1 cellular context compared by ENCODE assay signal in genomic region chr3:37892917-37893595, GRCh38.
TF ChIP-seq lines count a peak whose summit lies in the region.

No MANE protein-coding gene starts in this region.

TF ChIP-seq in HepG2, 621 proteins besides CTCF, POLR2A, EP300 and RAD21 (continued from another document and continues in another):
- TF ChIP-seq ZNF318 (CRISPR knock-in tag; IDR thresholded peaks at IDR 0.05), result no peak
- TF ChIP-seq, protein P1, sequence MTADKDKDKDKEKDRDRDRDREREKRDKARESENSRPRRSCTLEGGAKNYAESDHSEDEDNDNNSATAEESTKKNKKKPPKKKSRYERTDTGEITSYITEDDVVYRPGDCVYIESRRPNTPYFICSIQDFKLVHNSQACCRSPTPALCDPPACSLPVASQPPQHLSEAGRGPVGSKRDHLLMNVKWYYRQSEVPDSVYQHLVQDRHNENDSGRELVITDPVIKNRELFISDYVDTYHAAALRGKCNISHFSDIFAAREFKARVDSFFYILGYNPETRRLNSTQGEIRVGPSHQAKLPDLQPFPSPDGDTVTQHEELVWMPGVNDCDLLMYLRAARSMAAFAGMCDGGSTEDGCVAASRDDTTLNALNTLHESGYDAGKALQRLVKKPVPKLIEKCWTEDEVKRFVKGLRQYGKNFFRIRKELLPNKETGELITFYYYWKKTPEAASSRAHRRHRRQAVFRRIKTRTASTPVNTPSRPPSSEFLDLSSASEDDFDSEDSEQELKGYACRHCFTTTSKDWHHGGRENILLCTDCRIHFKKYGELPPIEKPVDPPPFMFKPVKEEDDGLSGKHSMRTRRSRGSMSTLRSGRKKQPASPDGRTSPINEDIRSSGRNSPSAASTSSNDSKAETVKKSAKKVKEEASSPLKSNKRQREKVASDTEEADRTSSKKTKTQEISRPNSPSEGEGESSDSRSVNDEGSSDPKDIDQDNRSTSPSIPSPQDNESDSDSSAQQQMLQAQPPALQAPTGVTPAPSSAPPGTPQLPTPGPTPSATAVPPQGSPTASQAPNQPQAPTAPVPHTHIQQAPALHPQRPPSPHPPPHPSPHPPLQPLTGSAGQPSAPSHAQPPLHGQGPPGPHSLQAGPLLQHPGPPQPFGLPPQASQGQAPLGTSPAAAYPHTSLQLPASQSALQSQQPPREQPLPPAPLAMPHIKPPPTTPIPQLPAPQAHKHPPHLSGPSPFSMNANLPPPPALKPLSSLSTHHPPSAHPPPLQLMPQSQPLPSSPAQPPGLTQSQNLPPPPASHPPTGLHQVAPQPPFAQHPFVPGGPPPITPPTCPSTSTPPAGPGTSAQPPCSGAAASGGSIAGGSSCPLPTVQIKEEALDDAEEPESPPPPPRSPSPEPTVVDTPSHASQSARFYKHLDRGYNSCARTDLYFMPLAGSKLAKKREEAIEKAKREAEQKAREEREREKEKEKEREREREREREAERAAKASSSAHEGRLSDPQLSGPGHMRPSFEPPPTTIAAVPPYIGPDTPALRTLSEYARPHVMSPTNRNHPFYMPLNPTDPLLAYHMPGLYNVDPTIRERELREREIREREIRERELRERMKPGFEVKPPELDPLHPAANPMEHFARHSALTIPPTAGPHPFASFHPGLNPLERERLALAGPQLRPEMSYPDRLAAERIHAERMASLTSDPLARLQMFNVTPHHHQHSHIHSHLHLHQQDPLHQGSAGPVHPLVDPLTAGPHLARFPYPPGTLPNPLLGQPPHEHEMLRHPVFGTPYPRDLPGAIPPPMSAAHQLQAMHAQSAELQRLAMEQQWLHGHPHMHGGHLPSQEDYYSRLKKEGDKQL (CRISPR knock-in tag; IDR thresholded peaks at IDR 0.05; ENCODE audit: low read depth), result 0 out of 2 replicates have a peak, but pooled peaks have one; percentile 42
- no peak for TF ChIP-seq LBX2 (CRISPR knock-in tag; IDR thresholded peaks at IDR 0.05; ENCODE audit: borderline replicate concordance)
- peak; percentile 87 for TF ChIP-seq ZNF557 (CRISPR knock-in tag; IDR thresholded peaks at IDR 0.05)
- TF ChIP-seq NKX3-1 (CRISPR knock-in tag; IDR thresholded peaks at IDR 0.05), result no peak
- TF ChIP-seq PBX3 (CRISPR knock-in tag; IDR thresholded peaks at IDR 0.05; ENCODE audit: borderline replicate concordance), result no peak
- no peak for TF ChIP-seq BRD4 (CRISPR knock-in tag; IDR thresholded peaks at IDR 0.05)
- no peak for TF ChIP-seq ZNF468 (CRISPR knock-in tag; IDR thresholded peaks at IDR 0.05)
- TF ChIP-seq MIER2 (CRISPR knock-in tag; IDR thresholded peaks at IDR 0.05), result peak; percentile 70; the same call in 1 of the 2 replicates
- TF ChIP-seq ZFP36L1 (CRISPR knock-in tag; IDR thresholded peaks at IDR 0.05), result no peak
- peak; percentile 88 for TF ChIP-seq RARA (CRISPR knock-in tag; IDR thresholded peaks at IDR 0.05)
- no peak for TF ChIP-seq TRIM24 (CRISPR knock-in tag; IDR thresholded peaks at IDR 0.05)
- no peak for TF ChIP-seq ZSCAN29 (CRISPR knock-in tag; conservative IDR thresholded peaks at IDR 0.05)
- no peak for TF ChIP-seq MZF1 (CRISPR knock-in tag; IDR thresholded peaks at IDR 0.05; ENCODE audit: borderline replicate concordance)
- TF ChIP-seq MTF1 (CRISPR knock-in tag; IDR thresholded peaks at IDR 0.05), result no peak
- TF ChIP-seq, protein P2, sequence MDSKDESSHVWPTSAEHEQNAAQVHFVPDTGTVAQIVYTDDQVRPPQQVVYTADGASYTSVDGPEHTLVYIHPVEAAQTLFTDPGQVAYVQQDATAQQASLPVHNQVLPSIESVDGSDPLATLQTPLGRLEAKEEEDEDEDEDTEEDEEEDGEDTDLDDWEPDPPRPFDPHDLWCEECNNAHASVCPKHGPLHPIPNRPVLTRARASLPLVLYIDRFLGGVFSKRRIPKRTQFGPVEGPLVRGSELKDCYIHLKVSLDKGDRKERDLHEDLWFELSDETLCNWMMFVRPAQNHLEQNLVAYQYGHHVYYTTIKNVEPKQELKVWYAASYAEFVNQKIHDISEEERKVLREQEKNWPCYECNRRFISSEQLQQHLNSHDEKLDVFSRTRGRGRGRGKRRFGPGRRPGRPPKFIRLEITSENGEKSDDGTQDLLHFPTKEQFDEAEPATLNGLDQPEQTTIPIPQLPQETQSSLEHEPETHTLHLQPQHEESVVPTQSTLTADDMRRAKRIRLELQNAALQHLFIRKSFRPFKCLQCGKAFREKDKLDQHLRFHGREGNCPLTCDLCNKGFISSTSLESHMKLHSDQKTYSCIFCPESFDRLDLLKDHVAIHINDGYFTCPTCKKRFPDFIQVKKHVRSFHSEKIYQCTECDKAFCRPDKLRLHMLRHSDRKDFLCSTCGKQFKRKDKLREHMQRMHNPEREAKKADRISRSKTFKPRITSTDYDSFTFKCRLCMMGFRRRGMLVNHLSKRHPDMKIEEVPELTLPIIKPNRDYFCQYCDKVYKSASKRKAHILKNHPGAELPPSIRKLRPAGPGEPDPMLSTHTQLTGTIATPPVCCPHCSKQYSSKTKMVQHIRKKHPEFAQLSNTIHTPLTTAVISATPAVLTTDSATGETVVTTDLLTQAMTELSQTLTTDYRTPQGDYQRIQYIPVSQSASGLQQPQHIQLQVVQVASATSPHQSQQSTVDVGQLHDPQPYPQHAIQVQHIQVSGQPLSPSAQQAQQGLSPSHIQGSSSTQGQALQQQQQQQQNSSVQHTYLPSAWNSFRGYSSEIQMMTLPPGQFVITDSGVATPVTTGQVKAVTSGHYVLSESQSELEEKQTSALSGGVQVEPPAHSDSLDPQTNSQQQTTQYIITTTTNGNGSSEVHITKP (CRISPR knock-in tag; IDR thresholded peaks at IDR 0.05; ENCODE audit: low read depth), result peak; percentile 97
- TF ChIP-seq ZNF766 (CRISPR knock-in tag; IDR thresholded peaks at IDR 0.05; ENCODE audit: borderline replicate concordance), result no peak
- peak; percentile 93 for TF ChIP-seq POGZ (CRISPR knock-in tag; IDR thresholded peaks at IDR 0.05)
- peak; percentile 47; the same call in 1 of the 2 replicates for TF ChIP-seq ZNF350 (CRISPR knock-in tag; IDR thresholded peaks at IDR 0.05; ENCODE audit: borderline replicate concordance, low read depth)
- no peak for TF ChIP-seq DBP (CRISPR knock-in tag; IDR thresholded peaks at IDR 0.05; ENCODE audit: not compliant biosample characterization)
- no peak for TF ChIP-seq LCORL (IDR thresholded peaks at IDR 0.05)
- peak; percentile 73; the same call in 1 of the 2 replicates for TF ChIP-seq LCORL (CRISPR knock-in tag; IDR thresholded peaks at IDR 0.05)
- no peak for TF ChIP-seq ARID3A (IDR thresholded peaks at IDR 0.05; ENCODE audit: low read depth, low read length)
- no peak for TF ChIP-seq SP2 (CRISPR knock-in tag; IDR thresholded peaks at IDR 0.05)
- TF ChIP-seq, protein P3, sequence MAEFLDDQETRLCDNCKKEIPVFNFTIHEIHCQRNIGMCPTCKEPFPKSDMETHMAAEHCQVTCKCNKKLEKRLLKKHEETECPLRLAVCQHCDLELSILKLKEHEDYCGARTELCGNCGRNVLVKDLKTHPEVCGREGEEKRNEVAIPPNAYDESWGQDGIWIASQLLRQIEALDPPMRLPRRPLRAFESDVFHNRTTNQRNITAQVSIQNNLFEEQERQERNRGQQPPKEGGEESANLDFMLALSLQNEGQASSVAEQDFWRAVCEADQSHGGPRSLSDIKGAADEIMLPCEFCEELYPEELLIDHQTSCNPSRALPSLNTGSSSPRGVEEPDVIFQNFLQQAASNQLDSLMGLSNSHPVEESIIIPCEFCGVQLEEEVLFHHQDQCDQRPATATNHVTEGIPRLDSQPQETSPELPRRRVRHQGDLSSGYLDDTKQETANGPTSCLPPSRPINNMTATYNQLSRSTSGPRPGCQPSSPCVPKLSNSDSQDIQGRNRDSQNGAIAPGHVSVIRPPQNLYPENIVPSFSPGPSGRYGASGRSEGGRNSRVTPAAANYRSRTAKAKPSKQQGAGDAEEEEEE (CRISPR knock-in tag; IDR thresholded peaks at IDR 0.05; ENCODE audit: borderline replicate concordance), result no peak
- peak; percentile 61; the same call in 1 of the 2 replicates for TF ChIP-seq SPEN (CRISPR knock-in tag; IDR thresholded peaks at IDR 0.05; ENCODE audit: low read depth)
- TF ChIP-seq SMC3 (IDR thresholded peaks at IDR 0.05; ENCODE audit: low read length), result no peak
- no peak for TF ChIP-seq ZNF768 (CRISPR knock-in tag; IDR thresholded peaks at IDR 0.05)
- TF ChIP-seq ZNF737 (CRISPR knock-in tag; IDR thresholded peaks at IDR 0.05; ENCODE audit: borderline replicate concordance), result no peak
- no peak for TF ChIP-seq NFKBIZ (CRISPR knock-in tag; IDR thresholded peaks at IDR 0.05)
- TF ChIP-seq ZNF101 (CRISPR knock-in tag; IDR thresholded peaks at IDR 0.05; ENCODE audit: borderline replicate concordance, low read depth), result no peak
- no peak for TF ChIP-seq U2AF2 (IDR thresholded peaks at IDR 0.05; ENCODE audit: low read depth, low read length)
- TF ChIP-seq NR2F6 (IDR thresholded peaks at IDR 0.05), result peak; percentile 85
- peak; percentile 96 for TF ChIP-seq NR2F6 (CRISPR knock-in tag; IDR thresholded peaks at IDR 0.05)
- TF ChIP-seq MEF2D (CRISPR knock-in tag; IDR thresholded peaks at IDR 0.05), result peak; percentile 52; the same call in 1 of the 2 replicates
- no peak for TF ChIP-seq PCBP1 (IDR thresholded peaks at IDR 0.05; ENCODE audit: borderline replicate concordance, low read depth, low read length)
